9 cellular contexts compared by ENCODE assay signal in genomic region chr10:72086466-72087391, GRCh38. TPM values are rescaled to one million over a fixed set of nuclear protein-coding genes. Genes with fewer than 3 reads are reported as not detected.
DNase-seq lines count a peak whose midpoint lies in the region; ATAC-seq, FAIRE-seq and TF ChIP-seq lines count a peak whose summit lies in the region.
"Had no signal": no experiment of that assay in that cellular context is flagged by ENCODE, and none has a peak within 500 bp of the region (broad histone marks: within the 10 kb centered on the region; RNA-seq: fewer than 3 reads in every experiment).

No MANE protein-coding gene starts in this region.

- H3K27me3 ChIP-seq in HUES64 (ENCODE audit: insufficient read depth, low read length) (peaks cover 65% of the 10 kb centered on the region), iPS-15b (ENCODE audit: control insufficient read depth, insufficient read depth, low read length) (peaks cover 52% of the 10 kb centered on the region)

- H3K27ac ChIP-seq in HUES64 (ENCODE audit: low read depth, low read length), result no peak overlapping the region

- WGBS in HUES64, result 6% methylated on average over 61 of the region's 61 CpGs

- H3K36me3 ChIP-seq in HUES64 (ENCODE audit: insufficient read depth, low read length) (no peaks in the 10 kb centered on the region), iPS-15b (ENCODE audit: control insufficient read depth, insufficient read depth, low read length) (no peaks in the 10 kb centered on the region)

- ATAC-seq in GM18519 (IDR thresholded peaks at IDR 0.05; ENCODE audit: low FRiP score, unreplicated experiment), result no peak

- H3K4me3 ChIP-seq in HUES64 (ENCODE audit: low read length) (peak overlapping the region; percentile 55), iPS-15b (ENCODE audit: low read depth, low read length) (peak overlapping the region; percentile 55)

- peaks cover 13% of the 10 kb centered on the region for H3K4me1 ChIP-seq in HUES64 (ENCODE audit: insufficient read depth, low read length)
- peaks cover 16% of the 10 kb centered on the region for H3K4me1 ChIP-seq in iPS-15b (ENCODE audit: control insufficient read depth, insufficient read depth, low read length)

- no peak for FAIRE-seq in H54 (lab: Jason Lieb, UNC)
- FAIRE-seq: frontal cortex had no signal

- H3K9ac ChIP-seq in HUES64 (ENCODE audit: low read depth, low read length) (no peak overlapping the region; the same call in 1 of the 2 replicates), iPS-15b (ENCODE audit: low read depth, low read length) (no peak overlapping the region)

- DNase-seq in activated gamma-delta T cell treated with Interleukin-2 at 50 U/mL for 16 hours (peak; percentile 79), NCI-H1048 (lab: John Stamatoyannopoulos, UW) (no peak), KG1 (lab: John Stamatoyannopoulos, UW) (no peak), H54 (ENCODE audit: insufficient read length, low spot score) (no peak)
- peak; percentile 56 for DNase-seq in stimulated activated CD4-positive, alpha-beta T cell treated with anti-CD3 and anti-CD28 coated beads, Interleukin-12 subunit alpha, Interleukin-12 subunit beta, amount 100 ng/mL, for 4 hours

- no peak for TF ChIP-seq POLR2A in H54 (IDR thresholded peaks at IDR 0.05; ENCODE audit: low read depth, low read length)

- H3K9me3 ChIP-seq in HUES64 (ENCODE audit: insufficient read depth, low read depth, low read length) (no peaks in the 10 kb centered on the region), iPS-15b (ENCODE audit: control insufficient read depth, insufficient read depth, low read length) (no peaks in the 10 kb centered on the region)

RNA-seq across cellular contexts. Expression of gene SPOCK2, which starts 1.6 kb away (rescaled TPM):
- polyA plus RNA-seq in HUES64 (2013, experiment 1 of 2), result 0.60 TPM
- 1.2 TPM for polyA plus RNA-seq in HUES64 (2013, experiment 2 of 2)

Comparison
In these comparisons a context has a peak if more than half of its experiments do, and no peak if none do; other contexts are left out.
1. DNase-seq: peak in activated gamma-delta T cell treated with Interleukin-2 at 50 U/mL for 16 hours (single experiment) and stimulated activated CD4-positive, alpha-beta T cell treated with anti-CD3 and anti-CD28 coated beads, Interleukin-12 subunit alpha, Interleukin-12 subunit beta, amount 100 ng/mL, for 4 hours (single experiment); none in NCI-H1048 (single experiment), KG1 (single experiment) and H54 (single experiment).